In the genomic region with DNA sequence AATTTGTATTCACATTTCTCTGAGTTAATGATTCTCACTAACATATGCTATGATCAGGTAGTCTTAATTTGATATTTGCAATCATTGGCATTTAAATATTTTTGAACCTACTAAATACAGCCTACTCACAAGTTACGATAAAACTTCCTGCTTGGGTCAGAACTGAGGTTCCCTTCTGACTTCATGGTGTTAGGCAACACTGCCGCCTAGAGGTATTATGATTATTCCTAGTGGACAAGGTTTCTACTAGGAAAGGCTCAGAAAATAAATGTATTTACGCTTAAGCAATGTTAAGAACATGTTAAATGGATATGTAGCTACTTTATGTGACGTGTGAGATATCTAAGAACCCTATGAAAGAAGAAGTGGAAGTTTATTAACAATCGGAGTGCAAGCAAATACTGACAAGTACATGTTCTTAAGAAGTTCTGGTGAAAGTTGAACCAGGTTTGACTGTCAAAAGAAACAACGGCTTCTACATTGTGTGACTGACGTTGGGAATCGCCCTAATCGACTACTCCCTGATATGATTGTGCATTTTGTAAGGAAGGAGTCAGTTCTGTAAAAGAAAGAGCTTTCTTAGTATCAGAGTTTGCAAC, we compare ENCODE assay signal across 9 cellular contexts.
A peak's percentile ranks its signal among the peaks of the same experiment; 100 is the strongest.
DNase-seq lines count a peak whose midpoint lies in the region; ATAC-seq and TF ChIP-seq lines count a peak whose summit lies in the region.
"Had no signal": no experiment of that assay in that cellular context is flagged by ENCODE, and none has a peak within 500 bp of the region (broad histone marks: within the 10 kb centered on the region; RNA-seq: fewer than 3 reads in every experiment).

No MANE protein-coding gene starts in this region.

- intact Hi-C loops in right lobe of liver (cut with DNase I) = no loop called here
- intact Hi-C loops in aorta (cut with DNase I) = no loop called here

- H3K27me3 Mint-ChIP-seq in HFFc6 (ENCODE audit: insufficient read depth) = no peaks in the 10 kb centered on the region

- H3K4me1 ChIP-seq in right lobe of liver = no peaks in the 10 kb centered on the region
- no peaks in the 10 kb centered on the region for H3K4me1 ChIP-seq in aorta (ENCODE audit: control insufficient read depth in 1 of 2, insufficient read depth in 2 of 2, low read length in 2 of 2)
- H3K4me1 ChIP-seq: SJSA1 had no signal

- no peak for TF ChIP-seq POLR2A in right lobe of liver (IDR thresholded peaks at IDR 0.05)

- H3K9me3 ChIP-seq in right lobe of liver (no peaks in the 10 kb centered on the region), aorta (ENCODE audit: control insufficient read depth, low read length) (no peaks in the 10 kb centered on the region)
- H3K9me3 ChIP-seq: SJSA1 had no signal

- WGBS in right lobe of liver (ENCODE audit: insufficient coverage, low coverage, low lambda C conversion rate, missing lambda C conversion rate) = 34% methylated on average over 9 of the region's 9 CpGs
- WGBS in aorta, 2 donors = 17 to 23% methylated on average over 9 of the region's 9 CpGs

- ATAC-seq in right lobe of liver = no peak
- peak; percentile 59 for ATAC-seq in aorta (ENCODE audit: low FRiP score)
- no peak for ATAC-seq in GM18907 (IDR thresholded peaks at IDR 0.05; ENCODE audit: unreplicated experiment)

- H3K27ac Mint-ChIP-seq in HFFc6 = no peak overlapping the region

- in situ Hi-C loops in astrocyte of the cerebellum (cut with HindIII; ENCODE audit: low sequenced_read_pairs) = no loop called here

- no peaks in the 10 kb centered on the region for H3K36me3 Mint-ChIP-seq in HFFc6 (ENCODE audit: low read depth)

- peak; percentile 12 for DNase-seq in DMS53 treated with DMSO at 0.1 percent for 48 hours (lab: John Stamatoyannopoulos, UW; ENCODE audit: unreplicated experiment)
- DNase-seq in HFFc6 = no peak
- peak; percentile 69 for DNase-seq in NCI-H460 (ENCODE audit: extremely low read depth, low read depth)
- DNase-seq in astrocyte of the cerebellum (ENCODE audit: low read depth) = peak; percentile 53
- DNase-seq in right lobe of liver = no peak
- no peak for DNase-seq in aorta
- no peak for DNase-seq in stimulated activated naive CD4-positive, alpha-beta T cell treated with Interleukin-2 at 50 U/mL for 16 hours (lab: John Stamatoyannopoulos, UW)

- no peaks in the 10 kb centered on the region for H3K36me3 ChIP-seq in right lobe of liver
- no peaks in the 10 kb centered on the region for H3K36me3 ChIP-seq in aorta (ENCODE audit: control insufficient read depth in 1 of 2, insufficient read depth in 2 of 2, low read length in 1 of 2)
- H3K36me3 ChIP-seq: SJSA1 had no signal

- H3K27ac ChIP-seq in right lobe of liver = no peak overlapping the region
- H3K27ac ChIP-seq in aorta (ENCODE audit: low read depth in 1 of 2, low read length in 2 of 2) = no peak overlapping the region
- H3K27ac ChIP-seq: SJSA1 had no signal

- H3K9me3 Mint-ChIP-seq in HFFc6 = peaks cover 30% of the 10 kb centered on the region

- no peaks in the 10 kb centered on the region for H3K27me3 ChIP-seq in right lobe of liver
- H3K27me3 ChIP-seq in aorta (ENCODE audit: control insufficient read depth in 1 of 2, insufficient read depth in 2 of 2, low read length in 1 of 2) = no peaks in the 10 kb centered on the region
- H3K27me3 ChIP-seq: SJSA1 had no signal

- no peak overlapping the region for H3K4me3 ChIP-seq in astrocyte of the cerebellum (ENCODE audit: low read depth, low read length)
- no peak overlapping the region for H3K4me3 ChIP-seq in right lobe of liver
- no peak overlapping the region for H3K4me3 ChIP-seq in aorta (ENCODE audit: low read length in 2 of 2)
- H3K4me3 ChIP-seq: SJSA1 had no signal

- no peaks in the 10 kb centered on the region for H3K4me1 Mint-ChIP-seq in HFFc6 (ENCODE audit: low read depth)

- TF ChIP-seq CTCF in HFFc6 (IDR thresholded peaks at IDR 0.05) (peak; percentile 39; the same call in 1 of the 2 replicates), astrocyte of the cerebellum (IDR thresholded peaks at IDR 0.05; ENCODE audit: low read depth, low read length, missing control alignments) (peak; percentile 82), right lobe of liver (IDR thresholded peaks at IDR 0.05) (peak in 3 of 4 donors; percentile 13 to 29 (median 18))

- H3K4me3 Mint-ChIP-seq in HFFc6 = no peak overlapping the region

Comparison
In these comparisons a context has a peak if more than half of its experiments do, and no peak if none do; other contexts are left out.
1. DNase-seq: peak in DMS53 treated with DMSO at 0.1 percent for 48 hours (single experiment), NCI-H460 (single experiment) and astrocyte of the cerebellum (single experiment); none in HFFc6 (single experiment), right lobe of liver (0 of 3), aorta (0 of 2) and stimulated activated naive CD4-positive, alpha-beta T cell treated with Interleukin-2 at 50 U/mL for 16 hours (single experiment).
2. CTCF ChIP-seq: peak in every context shown above with its lines; median percentile 82 in astrocyte of the cerebellum; 39 in HFFc6; 18 in right lobe of liver.